1 cellular context compared by ENCODE assay signal in the genomic region with DNA sequence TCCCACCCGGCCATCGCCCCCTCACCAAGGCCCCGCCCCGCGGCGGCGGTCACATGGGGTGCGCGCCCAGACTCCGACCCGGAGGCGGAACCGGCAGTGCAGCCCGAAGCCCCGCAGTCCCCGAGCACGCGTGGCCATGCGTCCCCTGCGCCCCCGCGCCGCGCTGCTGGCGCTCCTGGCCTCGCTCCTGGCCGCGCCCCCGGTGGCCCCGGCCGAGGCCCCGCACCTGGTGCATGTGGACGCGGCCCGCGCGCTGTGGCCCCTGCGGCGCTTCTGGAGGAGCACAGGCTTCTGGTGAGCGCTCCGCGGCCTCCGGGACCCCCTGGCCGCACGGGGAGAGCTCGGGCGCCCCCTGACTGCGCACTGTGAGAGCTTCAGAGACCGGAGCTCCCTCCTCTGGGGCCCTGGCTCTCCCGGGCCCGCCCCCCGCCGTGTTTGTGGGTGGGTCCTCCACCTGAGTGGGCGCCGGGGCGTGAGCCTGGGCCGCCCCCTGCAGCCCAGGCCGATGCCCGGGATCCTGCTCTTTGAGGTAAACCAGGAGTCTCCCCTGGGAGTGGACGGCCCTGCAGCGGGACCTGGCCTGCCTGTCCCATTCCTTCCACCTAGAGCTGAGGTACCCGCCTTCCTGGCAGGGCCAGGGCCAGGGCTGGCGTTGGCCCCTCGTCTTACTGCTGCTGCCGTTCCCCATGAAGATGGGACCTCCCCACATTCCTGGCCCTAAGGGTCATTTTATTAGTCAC.
A peak's percentile ranks its signal among the peaks of the same experiment; 100 is the strongest.
TF ChIP-seq lines count a peak whose summit lies in the region.

IDUA (plus strand) TSS at position 96 of the 740 bp plus-strand sequence; CDS start at position 137, 41 bp downstream.

TF ChIP-seq in HepG2, 621 proteins besides CTCF, POLR2A, EP300 and RAD21 (continued from another document and continues in another):
- TF ChIP-seq, protein P1, sequence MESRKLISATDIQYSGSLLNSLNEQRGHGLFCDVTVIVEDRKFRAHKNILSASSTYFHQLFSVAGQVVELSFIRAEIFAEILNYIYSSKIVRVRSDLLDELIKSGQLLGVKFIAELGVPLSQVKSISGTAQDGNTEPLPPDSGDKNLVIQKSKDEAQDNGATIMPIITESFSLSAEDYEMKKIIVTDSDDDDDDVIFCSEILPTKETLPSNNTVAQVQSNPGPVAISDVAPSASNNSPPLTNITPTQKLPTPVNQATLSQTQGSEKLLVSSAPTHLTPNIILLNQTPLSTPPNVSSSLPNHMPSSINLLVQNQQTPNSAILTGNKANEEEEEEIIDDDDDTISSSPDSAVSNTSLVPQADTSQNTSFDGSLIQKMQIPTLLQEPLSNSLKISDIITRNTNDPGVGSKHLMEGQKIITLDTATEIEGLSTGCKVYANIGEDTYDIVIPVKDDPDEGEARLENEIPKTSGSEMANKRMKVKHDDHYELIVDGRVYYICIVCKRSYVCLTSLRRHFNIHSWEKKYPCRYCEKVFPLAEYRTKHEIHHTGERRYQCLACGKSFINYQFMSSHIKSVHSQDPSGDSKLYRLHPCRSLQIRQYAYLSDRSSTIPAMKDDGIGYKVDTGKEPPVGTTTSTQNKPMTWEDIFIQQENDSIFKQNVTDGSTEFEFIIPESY (CRISPR knock-in tag; IDR thresholded peaks at IDR 0.05) = no peak
- TF ChIP-seq ZNF441 (CRISPR knock-in tag; IDR thresholded peaks at IDR 0.05; ENCODE audit: borderline replicate concordance) (0 out of 2 replicates have a peak, but pooled peaks have one; percentile 22), DNMT1 (CRISPR knock-in tag; IDR thresholded peaks at IDR 0.05) (peak; percentile 90; the same call in 1 of the 2 replicates), NR2F1 (CRISPR knock-in tag; IDR thresholded peaks at IDR 0.05) (no peak; a peak in 1 of 4 replicates), ZNF772 (CRISPR knock-in tag; IDR thresholded peaks at IDR 0.05) (no peak; the same call in 1 of the 2 replicates), MEIS2 (CRISPR knock-in tag; IDR thresholded peaks at IDR 0.05) (peak; percentile 29; the same call in 1 of the 2 replicates), GATAD1 (CRISPR knock-in tag; IDR thresholded peaks at IDR 0.05) (no peak; the same call in 1 of the 2 replicates), DDIT3 (CRISPR knock-in tag; IDR thresholded peaks at IDR 0.05) (no peak), IKZF4 (CRISPR knock-in tag; IDR thresholded peaks at IDR 0.05; ENCODE audit: borderline replicate concordance, low read depth, not compliant biosample characterization) (peak; percentile 72), MTA1 (CRISPR knock-in tag; IDR thresholded peaks at IDR 0.05; ENCODE audit: borderline replicate concordance) (peak; percentile 77; the same call in 1 of the 2 replicates), HIC2 (CRISPR knock-in tag; IDR thresholded peaks at IDR 0.05; ENCODE audit: low read depth) (no peak), ZNF629 (CRISPR knock-in tag; conservative IDR thresholded peaks at IDR 0.05) (peak; percentile 33), ZNF615 (CRISPR knock-in tag; IDR thresholded peaks at IDR 0.05; ENCODE audit: borderline replicate concordance) (no peak), ZFP37 (CRISPR knock-in tag; IDR thresholded peaks at IDR 0.05; ENCODE audit: borderline replicate concordance) (no peak), RARA (CRISPR knock-in tag; IDR thresholded peaks at IDR 0.05) (no peak), ZNF253 (CRISPR knock-in tag; IDR thresholded peaks at IDR 0.05; ENCODE audit: borderline replicate concordance) (no peak), TGIF2 (CRISPR knock-in tag; IDR thresholded peaks at IDR 0.05) (no peak), SIX4 (CRISPR knock-in tag; IDR thresholded peaks at IDR 0.05) (no peak), FOXA1 (IDR thresholded peaks at IDR 0.05) (no peak), FOXA1 (CRISPR knock-in tag; IDR thresholded peaks at IDR 0.05) (no peak), ERF (CRISPR knock-in tag; IDR thresholded peaks at IDR 0.05) (no peak), NRL (CRISPR knock-in tag; IDR thresholded peaks at IDR 0.05; ENCODE audit: borderline replicate concordance) (0 out of 2 replicates have a peak, but pooled peaks have one; percentile 55), ADNP (CRISPR knock-in tag; IDR thresholded peaks at IDR 0.05) (no peak), MNT (IDR thresholded peaks at IDR 0.05) (no peak), ZNF562 (CRISPR knock-in tag; IDR thresholded peaks at IDR 0.05; ENCODE audit: borderline replicate concordance) (peak; percentile 78; the same call in 1 of the 2 replicates), JARID2 (CRISPR knock-in tag; IDR thresholded peaks at IDR 0.05; ENCODE audit: insufficient replicate concordance) (no peak), RBFOX2 (IDR thresholded peaks at IDR 0.05; ENCODE audit: low read depth, low read length) (peak; percentile 75), SNAI1 (CRISPR knock-in tag; IDR thresholded peaks at IDR 0.05; ENCODE audit: borderline replicate concordance) (no peak), PLRG1 (conservative IDR thresholded peaks at IDR 0.05) (no peak), JUND (CRISPR knock-in tag; IDR thresholded peaks at IDR 0.05) (no peak), SP4 (CRISPR knock-in tag; IDR thresholded peaks at IDR 0.05) (peak; percentile 66), EED (CRISPR knock-in tag; IDR thresholded peaks at IDR 0.05) (no peak), TOE1 (CRISPR knock-in tag; IDR thresholded peaks at IDR 0.05) (no peak)
- TF ChIP-seq, protein P2, sequence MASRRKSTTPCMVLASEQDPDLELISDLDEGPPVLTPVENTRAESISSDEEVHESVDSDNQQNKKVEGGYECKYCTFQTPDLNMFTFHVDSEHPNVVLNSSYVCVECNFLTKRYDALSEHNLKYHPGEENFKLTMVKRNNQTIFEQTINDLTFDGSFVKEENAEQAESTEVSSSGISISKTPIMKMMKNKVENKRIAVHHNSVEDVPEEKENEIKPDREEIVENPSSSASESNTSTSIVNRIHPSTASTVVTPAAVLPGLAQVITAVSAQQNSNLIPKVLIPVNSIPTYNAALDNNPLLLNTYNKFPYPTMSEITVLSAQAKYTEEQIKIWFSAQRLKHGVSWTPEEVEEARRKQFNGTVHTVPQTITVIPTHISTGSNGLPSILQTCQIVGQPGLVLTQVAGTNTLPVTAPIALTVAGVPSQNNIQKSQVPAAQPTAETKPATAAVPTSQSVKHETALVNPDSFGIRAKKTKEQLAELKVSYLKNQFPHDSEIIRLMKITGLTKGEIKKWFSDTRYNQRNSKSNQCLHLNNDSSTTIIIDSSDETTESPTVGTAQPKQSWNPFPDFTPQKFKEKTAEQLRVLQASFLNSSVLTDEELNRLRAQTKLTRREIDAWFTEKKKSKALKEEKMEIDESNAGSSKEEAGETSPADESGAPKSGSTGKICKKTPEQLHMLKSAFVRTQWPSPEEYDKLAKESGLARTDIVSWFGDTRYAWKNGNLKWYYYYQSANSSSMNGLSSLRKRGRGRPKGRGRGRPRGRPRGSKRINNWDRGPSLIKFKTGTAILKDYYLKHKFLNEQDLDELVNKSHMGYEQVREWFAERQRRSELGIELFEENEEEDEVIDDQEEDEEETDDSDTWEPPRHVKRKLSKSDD (CRISPR knock-in tag; IDR thresholded peaks at IDR 0.05; ENCODE audit: low read depth) = no peak
- TF ChIP-seq, protein P3, sequence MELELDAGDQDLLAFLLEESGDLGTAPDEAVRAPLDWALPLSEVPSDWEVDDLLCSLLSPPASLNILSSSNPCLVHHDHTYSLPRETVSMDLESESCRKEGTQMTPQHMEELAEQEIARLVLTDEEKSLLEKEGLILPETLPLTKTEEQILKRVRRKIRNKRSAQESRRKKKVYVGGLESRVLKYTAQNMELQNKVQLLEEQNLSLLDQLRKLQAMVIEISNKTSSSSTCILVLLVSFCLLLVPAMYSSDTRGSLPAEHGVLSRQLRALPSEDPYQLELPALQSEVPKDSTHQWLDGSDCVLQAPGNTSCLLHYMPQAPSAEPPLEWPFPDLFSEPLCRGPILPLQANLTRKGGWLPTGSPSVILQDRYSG (CRISPR knock-in tag; IDR thresholded peaks at IDR 0.05) = no peak; the same call in 1 of the 2 replicates
- TF ChIP-seq, protein P4, sequence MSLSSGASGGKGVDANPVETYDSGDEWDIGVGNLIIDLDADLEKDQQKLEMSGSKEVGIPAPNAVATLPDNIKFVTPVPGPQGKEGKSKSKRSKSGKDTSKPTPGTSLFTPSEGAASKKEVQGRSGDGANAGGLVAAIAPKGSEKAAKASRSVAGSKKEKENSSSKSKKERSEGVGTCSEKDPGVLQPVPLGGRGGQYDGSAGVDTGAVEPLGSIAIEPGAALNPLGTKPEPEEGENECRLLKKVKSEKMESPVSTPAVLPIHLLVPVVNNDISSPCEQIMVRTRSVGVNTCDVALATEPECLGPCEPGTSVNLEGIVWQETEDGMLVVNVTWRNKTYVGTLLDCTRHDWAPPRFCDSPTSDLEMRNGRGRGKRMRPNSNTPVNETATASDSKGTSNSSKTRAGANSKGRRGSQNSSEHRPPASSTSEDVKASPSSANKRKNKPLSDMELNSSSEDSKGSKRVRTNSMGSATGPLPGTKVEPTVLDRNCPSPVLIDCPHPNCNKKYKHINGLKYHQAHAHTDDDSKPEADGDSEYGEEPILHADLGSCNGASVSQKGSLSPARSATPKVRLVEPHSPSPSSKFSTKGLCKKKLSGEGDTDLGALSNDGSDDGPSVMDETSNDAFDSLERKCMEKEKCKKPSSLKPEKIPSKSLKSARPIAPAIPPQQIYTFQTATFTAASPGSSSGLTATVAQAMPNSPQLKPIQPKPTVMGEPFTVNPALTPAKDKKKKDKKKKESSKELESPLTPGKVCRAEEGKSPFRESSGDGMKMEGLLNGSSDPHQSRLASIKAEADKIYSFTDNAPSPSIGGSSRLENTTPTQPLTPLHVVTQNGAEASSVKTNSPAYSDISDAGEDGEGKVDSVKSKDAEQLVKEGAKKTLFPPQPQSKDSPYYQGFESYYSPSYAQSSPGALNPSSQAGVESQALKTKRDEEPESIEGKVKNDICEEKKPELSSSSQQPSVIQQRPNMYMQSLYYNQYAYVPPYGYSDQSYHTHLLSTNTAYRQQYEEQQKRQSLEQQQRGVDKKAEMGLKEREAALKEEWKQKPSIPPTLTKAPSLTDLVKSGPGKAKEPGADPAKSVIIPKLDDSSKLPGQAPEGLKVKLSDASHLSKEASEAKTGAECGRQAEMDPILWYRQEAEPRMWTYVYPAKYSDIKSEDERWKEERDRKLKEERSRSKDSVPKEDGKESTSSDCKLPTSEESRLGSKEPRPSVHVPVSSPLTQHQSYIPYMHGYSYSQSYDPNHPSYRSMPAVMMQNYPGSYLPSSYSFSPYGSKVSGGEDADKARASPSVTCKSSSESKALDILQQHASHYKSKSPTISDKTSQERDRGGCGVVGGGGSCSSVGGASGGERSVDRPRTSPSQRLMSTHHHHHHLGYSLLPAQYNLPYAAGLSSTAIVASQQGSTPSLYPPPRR (CRISPR knock-in tag; IDR thresholded peaks at IDR 0.05; ENCODE audit: borderline replicate concordance) = 0 out of 2 replicates have a peak, but pooled peaks have one; percentile 8
- TF ChIP-seq, protein P5, sequence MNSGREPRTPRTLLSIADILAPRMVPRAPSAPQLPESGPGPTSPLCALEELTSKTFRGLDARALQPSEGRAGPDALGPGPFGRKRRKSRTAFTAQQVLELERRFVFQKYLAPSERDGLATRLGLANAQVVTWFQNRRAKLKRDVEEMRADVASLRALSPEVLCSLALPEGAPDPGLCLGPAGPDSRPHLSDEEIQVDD (CRISPR knock-in tag; IDR thresholded peaks at IDR 0.05; ENCODE audit: borderline replicate concordance) = no peak
- TF ChIP-seq, protein P6, sequence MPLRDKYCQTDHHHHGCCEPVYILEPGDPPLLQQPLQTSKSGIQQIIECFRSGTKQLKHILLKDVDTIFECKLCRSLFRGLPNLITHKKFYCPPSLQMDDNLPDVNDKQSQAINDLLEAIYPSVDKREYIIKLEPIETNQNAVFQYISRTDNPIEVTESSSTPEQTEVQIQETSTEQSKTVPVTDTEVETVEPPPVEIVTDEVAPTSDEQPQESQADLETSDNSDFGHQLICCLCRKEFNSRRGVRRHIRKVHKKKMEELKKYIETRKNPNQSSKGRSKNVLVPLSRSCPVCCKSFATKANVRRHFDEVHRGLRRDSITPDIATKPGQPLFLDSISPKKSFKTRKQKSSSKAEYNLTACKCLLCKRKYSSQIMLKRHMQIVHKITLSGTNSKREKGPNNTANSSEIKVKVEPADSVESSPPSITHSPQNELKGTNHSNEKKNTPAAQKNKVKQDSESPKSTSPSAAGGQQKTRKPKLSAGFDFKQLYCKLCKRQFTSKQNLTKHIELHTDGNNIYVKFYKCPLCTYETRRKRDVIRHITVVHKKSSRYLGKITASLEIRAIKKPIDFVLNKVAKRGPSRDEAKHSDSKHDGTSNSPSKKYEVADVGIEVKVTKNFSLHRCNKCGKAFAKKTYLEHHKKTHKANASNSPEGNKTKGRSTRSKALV (CRISPR knock-in tag; IDR thresholded peaks at IDR 0.05) = peak; percentile 89
